ENCODE assay signal across 19 cellular contexts in genomic region chr16:28100810-28101532, GRCh38. TPM values are rescaled to one million over a fixed set of nuclear protein-coding genes. Genes with fewer than 3 reads are reported as not detected.
"Had no signal": no experiment of that assay in that cellular context is flagged by ENCODE, and none has a peak within 500 bp of the region (broad histone marks: within the 10 kb centered on the region; RNA-seq: fewer than 3 reads in every experiment).

No MANE protein-coding gene starts in this region.

- H3K27me3 Mint-ChIP-seq: activated CD4-positive, alpha-beta T cell treated with anti-CD3 and anti-CD28 coated beads, Interleukin-2, amount 10 ng/mL, durations not matched to agents 24 days and 14 days; activated CD8-positive, alpha-beta T cell treated with anti-CD3 and anti-CD28 coated beads for 36 hours; activated naive CD4-positive, alpha-beta T cell treated with anti-CD3 and anti-CD28 coated beads, Interleukin-2, amount 10 ng/mL, durations not matched to agents 7 days and 5 days; memory B cell had no signal

- DNase-seq: activated CD4-positive, alpha-beta T cell treated with anti-CD3 and anti-CD28 coated beads, Interleukin-2, amount 10 ng/mL, durations not matched to agents 24 days and 14 days; activated CD8-positive, alpha-beta T cell treated with anti-CD3 and anti-CD28 coated beads for 36 hours; activated naive CD4-positive, alpha-beta T cell treated with anti-CD3 and anti-CD28 coated beads, Interleukin-2, amount 10 ng/mL, durations not matched to agents 7 days and 5 days; activated T-cell treated with anti-CD3 and anti-CD28 coated beads, Interleukin-2, amount 50 U/mL, for 1 hour; foreskin fibroblast; hypothalamus; left ventricle myocardium inferior; natural killer cell; SJCRH30; stimulated activated CD8-positive, alpha-beta memory T cell treated with anti-CD3 and anti-CD28 coated beads, Interleukin-4, amount 100 ng/mL, for 48 hours; stimulated activated naive CD4-positive, alpha-beta T cell treated with Interleukin-2 at 50 U/mL for 16 hours; transverse colon had no signal

- H3K4me1 Mint-ChIP-seq: activated CD4-positive, alpha-beta T cell treated with anti-CD3 and anti-CD28 coated beads, Interleukin-2, amount 10 ng/mL, durations not matched to agents 24 days and 14 days; activated naive CD4-positive, alpha-beta T cell treated with anti-CD3 and anti-CD28 coated beads, Interleukin-2, amount 10 ng/mL, durations not matched to agents 7 days and 5 days; memory B cell had no signal

- H3K27me3 ChIP-seq: cardiac muscle cell, dorsolateral prefrontal cortex, SJCRH30, transverse colon had no signal

- H3K4me3 ChIP-seq: cardiac muscle cell, dorsolateral prefrontal cortex, left ventricle myocardium inferior, SJCRH30, transverse colon had no signal

- H3K9me3 ChIP-seq: left ventricle myocardium inferior, SJCRH30, transverse colon had no signal

- FAIRE-seq: colon, keratinocyte had no signal

- H3K4me3 Mint-ChIP-seq: activated CD4-positive, alpha-beta T cell treated with anti-CD3 and anti-CD28 coated beads, Interleukin-2, amount 10 ng/mL, durations not matched to agents 24 days and 14 days; activated CD8-positive, alpha-beta T cell treated with anti-CD3 and anti-CD28 coated beads for 36 hours; activated naive CD4-positive, alpha-beta T cell treated with anti-CD3 and anti-CD28 coated beads, Interleukin-2, amount 10 ng/mL, durations not matched to agents 7 days and 5 days; memory B cell; natural killer cell had no signal

- H3K4me1 ChIP-seq: left ventricle myocardium inferior, SJCRH30, transverse colon had no signal

- H3K27ac Mint-ChIP-seq: activated CD4-positive, alpha-beta T cell treated with anti-CD3 and anti-CD28 coated beads, Interleukin-2, amount 10 ng/mL, durations not matched to agents 24 days and 14 days; activated naive CD4-positive, alpha-beta T cell treated with anti-CD3 and anti-CD28 coated beads, Interleukin-2, amount 10 ng/mL, durations not matched to agents 7 days and 5 days had no signal

- ATAC-seq: activated CD8-positive, alpha-beta T cell treated with anti-CD3 and anti-CD28 coated beads for 36 hours; natural killer cell had no signal

- H3K27ac ChIP-seq: cardiac muscle cell, left ventricle myocardium inferior, SJCRH30, transverse colon had no signal

- H3K9me3 Mint-ChIP-seq: activated CD4-positive, alpha-beta T cell treated with anti-CD3 and anti-CD28 coated beads, Interleukin-2, amount 10 ng/mL, durations not matched to agents 24 days and 14 days; activated CD8-positive, alpha-beta T cell treated with anti-CD3 and anti-CD28 coated beads for 36 hours; activated naive CD4-positive, alpha-beta T cell treated with anti-CD3 and anti-CD28 coated beads, Interleukin-2, amount 10 ng/mL, durations not matched to agents 7 days and 5 days; memory B cell; natural killer cell had no signal

RNA-seq across cellular contexts. Expression of gene GSG1L, which starts 37.5 kb away (rescaled TPM):
- total RNA-seq: activated CD4-positive, alpha-beta T cell treated with anti-CD3 and anti-CD28 coated beads, Interleukin-2, amount 10 ng/mL, durations not matched to agents 24 days and 14 days; activated CD8-positive, alpha-beta T cell treated with anti-CD3 and anti-CD28 coated beads for 36 hours; cardiac muscle cell; renal cortical epithelial cell; SJCRH30; T-helper 1 cell treated with Interleukin-12 subunit alpha and Interleukin-12 subunit beta and Interleukin-4 antibody, amounts not matched to agents 30 ng/mL and 1 ng/mL, for 36 hours; transverse colon had no signal
- polyA plus RNA-seq: cardiac muscle cell, keratinocyte had no signal
